Comparison of ENCODE assay signal across 32 cellular contexts in the genomic region with DNA sequence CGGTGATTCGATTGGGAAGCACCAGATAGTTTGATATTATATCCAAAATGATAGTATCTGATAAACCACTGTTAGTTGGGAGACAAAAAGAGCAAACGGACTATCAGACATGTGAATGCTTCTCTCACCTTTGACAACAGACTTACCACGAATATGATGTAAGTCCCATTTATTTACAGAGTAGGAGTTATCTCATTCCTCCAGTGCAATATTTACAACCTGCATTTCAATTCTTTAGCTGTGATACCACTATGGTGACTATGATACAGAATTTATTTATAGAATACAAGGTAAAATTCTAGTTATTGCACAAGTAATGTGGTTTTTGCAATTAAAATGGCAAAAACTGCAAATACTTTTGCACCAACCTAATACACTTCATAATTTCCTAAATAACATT.
"Had no signal": no experiment of that assay in that cellular context is flagged by ENCODE, and none has a peak within 500 bp of the region (broad histone marks: within the 10 kb centered on the region; RNA-seq: fewer than 3 reads in every experiment).

No MANE protein-coding gene starts in this region.

- H3K27me3 Mint-ChIP-seq: activated CD4-positive, alpha-beta memory T cell treated with anti-CD3 and anti-CD28 coated beads for 36 hours; activated CD4-positive, alpha-beta T cell treated with anti-CD3 and anti-CD28 coated beads for 36 hours; activated CD4-positive, alpha-beta T cell treated with anti-CD3 and anti-CD28 coated beads, Interleukin-2, amount 10 ng/mL, durations not matched to agents 24 days and 14 days; activated naive CD8-positive, alpha-beta T cell; central memory CD8-positive, alpha-beta T cell; dendritic cell treated with granulocyte-macrophage colony-stimulating factor and Interleukin-4, amounts not matched to agents 40 ng/mL and 50 ng/mL, for 4 days had no signal

- H3K27ac ChIP-seq: brain microvascular endothelial cell, coronary artery, dorsolateral prefrontal cortex, gastrocnemius medialis, heart left ventricle had no signal

- H3K4me3 ChIP-seq: coronary artery, dorsolateral prefrontal cortex, gastrocnemius medialis, heart left ventricle had no signal

- H3K4me3 Mint-ChIP-seq: activated CD4-positive, alpha-beta memory T cell treated with anti-CD3 and anti-CD28 coated beads for 36 hours; activated CD4-positive, alpha-beta T cell treated with anti-CD3 and anti-CD28 coated beads for 36 hours; activated CD4-positive, alpha-beta T cell treated with anti-CD3 and anti-CD28 coated beads, Interleukin-2, amount 10 ng/mL, durations not matched to agents 24 days and 14 days; activated naive CD8-positive, alpha-beta T cell; central memory CD8-positive, alpha-beta T cell; dendritic cell treated with granulocyte-macrophage colony-stimulating factor and Interleukin-4, amounts not matched to agents 40 ng/mL and 50 ng/mL, for 4 days; endodermal cell; T-helper 1 cell treated with Interleukin-12 subunit alpha and Interleukin-12 subunit beta and Interleukin-4 antibody, amounts not matched to agents 30 μg/mL and 1 μg/mL, for 36 hours; T-helper 2 cell treated with Interferon-gamma antibody and Interleukin-4, amounts not matched to agents 5 μg/mL and 100 μg/mL, for 36 hours had no signal

- H3K9me3 ChIP-seq: gastrocnemius medialis, heart left ventricle had no signal

- ATAC-seq: activated CD4-positive, alpha-beta T cell treated with anti-CD3 and anti-CD28 coated beads for 36 hours; esophagus mucosa; gastrocnemius medialis; heart left ventricle had no signal

- FAIRE-seq: astrocyte, bronchial epithelial cell had no signal

- H3K4me1 ChIP-seq: gastrocnemius medialis, heart left ventricle had no signal

- H3K9me3 Mint-ChIP-seq: activated CD4-positive, alpha-beta memory T cell treated with anti-CD3 and anti-CD28 coated beads for 36 hours; activated CD4-positive, alpha-beta T cell treated with anti-CD3 and anti-CD28 coated beads, Interleukin-2, amount 10 ng/mL, durations not matched to agents 24 days and 14 days; central memory CD8-positive, alpha-beta T cell; dendritic cell treated with granulocyte-macrophage colony-stimulating factor and Interleukin-4, amounts not matched to agents 40 ng/mL and 50 ng/mL, for 4 days; endodermal cell; T-helper 1 cell treated with Interleukin-12 subunit alpha and Interleukin-12 subunit beta and Interleukin-4 antibody, amounts not matched to agents 30 μg/mL and 1 μg/mL, for 36 hours; T-helper 2 cell treated with Interferon-gamma antibody and Interleukin-4, amounts not matched to agents 5 μg/mL and 100 μg/mL, for 36 hours had no signal

- H3K27ac Mint-ChIP-seq: activated CD4-positive, alpha-beta memory T cell treated with anti-CD3 and anti-CD28 coated beads for 36 hours; activated CD4-positive, alpha-beta T cell treated with anti-CD3 and anti-CD28 coated beads for 36 hours; activated CD4-positive, alpha-beta T cell treated with anti-CD3 and anti-CD28 coated beads, Interleukin-2, amount 10 ng/mL, durations not matched to agents 24 days and 14 days; activated naive CD8-positive, alpha-beta T cell; dendritic cell treated with granulocyte-macrophage colony-stimulating factor and Interleukin-4, amounts not matched to agents 40 ng/mL and 50 ng/mL, for 4 days; endodermal cell; T-helper 1 cell treated with Interleukin-12 subunit alpha and Interleukin-12 subunit beta and Interleukin-4 antibody, amounts not matched to agents 30 μg/mL and 1 μg/mL, for 36 hours; T-helper 2 cell treated with Interferon-gamma antibody and Interleukin-4, amounts not matched to agents 5 μg/mL and 100 μg/mL, for 36 hours had no signal

- DNase-seq: activated CD4-positive, alpha-beta memory T cell treated with anti-CD3 and anti-CD28 coated beads for 36 hours; activated CD4-positive, alpha-beta T cell treated with anti-CD3 and anti-CD28 coated beads for 36 hours; activated CD4-positive, CD25-positive, alpha-beta regulatory T cell; activated CD4-positive, CD25-positive, alpha-beta regulatory T cell treated with anti-CD3 and anti-CD28 coated beads, Interleukin-2, amount 50 U/mL, for 72 hours; activated CD8-positive, alpha-beta memory T cell treated with anti-CD3 and anti-CD28 coated beads for 24 hours; activated effector memory CD4-positive, alpha-beta T cell treated with Interleukin-2 at 50 U/mL for 16 hours; activated gamma-delta T cell treated with Interleukin-2 at 50 U/mL for 16 hours; activated naive CD4-positive, alpha-beta T cell treated with anti-CD3 and anti-CD28 coated beads, Interleukin-2, amount 50 U/mL, for 16 hours; activated naive CD4-positive, alpha-beta T cell treated with Interleukin-2 at 50 U/mL for 16 hours; activated T-cell treated with anti-CD3 and anti-CD28 coated beads, Interleukin-2, amount 50 U/mL, for 48 hours; amniotic stem cell; anterior cingulate cortex; brain microvascular endothelial cell; dorsolateral prefrontal cortex; effector memory CD4-positive, alpha-beta T cell; endodermal cell; foreskin fibroblast; gastrocnemius medialis; glutamatergic neuron; heart left ventricle; hypothalamus; T1000 had no signal

- H3K4me1 Mint-ChIP-seq: endodermal cell had no signal

- H3K27me3 ChIP-seq: brain microvascular endothelial cell, dorsolateral prefrontal cortex, gastrocnemius medialis, heart left ventricle had no signal
